ENCODE assay signal across 17 cellular contexts in genomic region chr2:34093790-34094189, GRCh38.
DNase-seq lines count a peak whose midpoint lies in the region; ATAC-seq, FAIRE-seq and TF ChIP-seq lines count a peak whose summit lies in the region.
"Had no signal": no experiment of that assay in that cellular context is flagged by ENCODE, and none has a peak within 500 bp of the region (broad histone marks: within the 10 kb centered on the region; RNA-seq: fewer than 3 reads in every experiment).

No MANE protein-coding gene starts in this region.

- no peak overlapping the region for H3K4me2 ChIP-seq in GM12878 (ENCODE audit: control insufficient read depth, insufficient read depth)
- H3K4me2 ChIP-seq in smooth muscle cell: no peak overlapping the region
- H3K4me2 ChIP-seq: A549 had no signal

- 5% methylated on average over 3 of the region's 3 CpGs for WGBS in GM12878 (ENCODE audit: insufficient coverage, insufficient replicate concordance, low lambda C conversion rate, missing lambda C conversion rate)
- WGBS in smooth muscle cell (ENCODE audit: low lambda C conversion rate): 86% methylated on average over 3 of the region's 3 CpGs

- no peaks in the 10 kb centered on the region for H3K9me3 ChIP-seq in GM12878 (replicated peaks; ENCODE audit: control insufficient read depth, insufficient read depth, low read length)
- H3K9me3 ChIP-seq in smooth muscle cell (replicated peaks; ENCODE audit: low read depth): no peaks in the 10 kb centered on the region
- H3K9me3 ChIP-seq: A549, Peyer's patch had no signal

- H3K9ac ChIP-seq in GM12878 (ENCODE audit: control insufficient read depth, insufficient read depth, low read length) (no peak overlapping the region), smooth muscle cell (ENCODE audit: low read depth) (no peak overlapping the region)

- TF ChIP-seq CTCF in GM20000 (IDR thresholded peaks at IDR 0.05; ENCODE audit: extremely low read depth, missing control alignments) (no peak), GM12878 (IDR thresholded peaks at IDR 0.05 in 2 of 3, conservative IDR thresholded peaks at IDR 0.05 in 1 of 3; ENCODE audit: control insufficient read depth in 2 of 3, extremely low read depth in 1 of 3, insufficient read depth in 1 of 3, low read depth in 3 of 3, low read length in 3 of 3) (no peak), smooth muscle cell (IDR thresholded peaks at IDR 0.05; ENCODE audit: borderline replicate concordance, insufficient read depth, poor library complexity, severe bottlenecking) (no peak)

- intact Hi-C loops in GM12878 (cut with micrococcal nuclease; ENCODE audit: unreplicated experiment): loop anchor here (10.0 kb wide), 1 partner anchor 419 kb away; no protein-coding TSS in a partner anchor

- no peak for FAIRE-seq in GM12878 (lab: Jason Lieb, UNC)
- FAIRE-seq: A549, G401.6 had no signal

- RAD21 ChIA-PET in GM12878 (lab: Charles Lee; ENCODE audit: unreplicated experiment): interaction anchor here (0.8 to 1.4 kb wide), 2 partner anchors 79 to 81 kb away, joined by 3 read pairs; no protein-coding TSS in a partner anchor

- CTCF ChIA-PET in GM12878 (lab: Yijun Ruan, JAX): interaction anchor here (0.8 kb wide), 1 partner anchor 649 kb away, joined by 3 read pairs; no protein-coding TSS in a partner anchor

- H3K36me3 ChIP-seq in GM12878 (ENCODE audit: control insufficient read depth in 2 of 2, insufficient read depth in 2 of 2, low read length in 1 of 2) (no peaks in the 10 kb centered on the region), smooth muscle cell (ENCODE audit: low read depth) (no peaks in the 10 kb centered on the region)
- H3K36me3 ChIP-seq: Peyer's patch had no signal

- H4K20me1 ChIP-seq in GM12878 (ENCODE audit: control insufficient read depth, insufficient read depth) (no peaks in the 10 kb centered on the region), smooth muscle cell (ENCODE audit: low read depth) (no peaks in the 10 kb centered on the region)

- no peak overlapping the region for H2AFZ ChIP-seq in GM12878 (ENCODE audit: control insufficient read depth, low read depth, low read length)
- H2AFZ ChIP-seq in smooth muscle cell (ENCODE audit: low read depth): no peak overlapping the region

- POLR2A ChIA-PET in GM12878 (lab: Charles Lee): no interaction called here

- peak; percentile 2 for DNase-seq in GM20000 (ENCODE audit: low spot score)
- no peak for DNase-seq in GM12878 (ENCODE audit: low read depth, low spot score)
- DNase-seq in smooth muscle cell (lab: John Stamatoyannopoulos, UW; ENCODE audit: unreplicated experiment): no peak
- DNase-seq in SHP77 treated with DMSO at 0.1 percent for 48 hours (lab: John Stamatoyannopoulos, UW): no peak
- no peak for DNase-seq in COR-L47 (lab: John Stamatoyannopoulos, UW)
- DNase-seq: DMS79 treated with DMSO at 0.1 percent for 48 hours; NCI-H146; NCI-H2227 treated with DMSO at 0.1 percent for 48 hours; NCI-H526; NK-92 treated with Interleukin-12 subunit alpha and Interleukin-12 subunit beta, amount 100 ng/mL, for 24 hours; Peyer's patch; Right ventricle myocardium superior; T-helper 17 cell had no signal

- in situ Hi-C loops in GM12878 (cut with MboI): no loop called here

- H3K79me2 ChIP-seq in GM12878 (ENCODE audit: control insufficient read depth, insufficient read depth, low read length) (no peaks in the 10 kb centered on the region), smooth muscle cell (ENCODE audit: low read depth) (no peaks in the 10 kb centered on the region)

- H3K27ac ChIP-seq in GM12878 (ENCODE audit: control insufficient read depth, insufficient read depth) (no peak overlapping the region), smooth muscle cell (ENCODE audit: low read depth) (no peak overlapping the region)
- H3K27ac ChIP-seq: A549, Peyer's patch had no signal

- ATAC-seq in GM18498 (IDR thresholded peaks at IDR 0.05; ENCODE audit: unreplicated experiment) (peak; percentile 81), HG03432 (IDR thresholded peaks at IDR 0.05; ENCODE audit: unreplicated experiment) (peak; percentile 61), GM12878 (peak; percentile 75)
- ATAC-seq: A549, T-helper 17 cell had no signal

- no TSS peak for BruUV-seq in GM12878 (replicated peaks; lab: Mats Ljungman, UMichigan)

- no peak for TF ChIP-seq RAD21 in GM12878 (IDR thresholded peaks at IDR 0.05; ENCODE audit: insufficient read depth, low read depth, low read length)

- H3K4me1 ChIP-seq in GM12878 (ENCODE audit: control insufficient read depth, insufficient read depth, low read length): no peaks in the 10 kb centered on the region
- H3K4me1 ChIP-seq in smooth muscle cell (ENCODE audit: low read depth): no peaks in the 10 kb centered on the region
- H3K4me1 ChIP-seq: A549, Peyer's patch had no signal

- TF ChIP-seq EP300 in GM12878 (IDR thresholded peaks at IDR 0.05; ENCODE audit: borderline replicate concordance in 1 of 2, control insufficient read depth in 1 of 2, low read depth in 2 of 2, low read length in 2 of 2): no peak

- H3F3A ChIP-seq in smooth muscle cell (ENCODE audit: low read depth): no peaks in the 10 kb centered on the region

- no peak for TF ChIP-seq POLR2A in GM12878 (IDR thresholded peaks at IDR 0.05; ENCODE audit: low read depth, low read length)

- H3K27me3 ChIP-seq in GM12878 (replicated peaks in 1 of 2; ENCODE audit: control insufficient read depth in 2 of 2, insufficient read depth in 2 of 2, low read length in 1 of 2) (no peaks in the 10 kb centered on the region), smooth muscle cell (ENCODE audit: low read depth) (no peaks in the 10 kb centered on the region)
- H3K27me3 ChIP-seq: Peyer's patch had no signal

- SMC1A ChIA-PET in GM12878 (lab: Charles Lee; ENCODE audit: uncharacterized antibody, unreplicated experiment): interaction anchor here (1.0 to 1.3 kb wide), 2 partner anchors 17 to 23 kb away, joined by 3 to 4 read pairs; no protein-coding TSS in a partner anchor

- H3K4me3 ChIP-seq in GM12878 (no peak overlapping the region), smooth muscle cell (no peak overlapping the region)
- H3K4me3 ChIP-seq: A549, Peyer's patch had no signal

TF ChIP-seq in GM12878, 131 proteins besides CTCF, POLR2A, EP300 and RAD21 (continues in another document):
- TF ChIP-seq RELA (IDR thresholded peaks at IDR 0.05; ENCODE audit: borderline replicate concordance, partially characterized antibody): no peak
- TF ChIP-seq JUNB (IDR thresholded peaks at IDR 0.05): no peak
- peak; percentile 80 to 84 for TF ChIP-seq IKZF2 (IDR thresholded peaks at IDR 0.05)
- no peak; the same call in 1 of the 2 replicates for TF ChIP-seq ATF7 (IDR thresholded peaks at IDR 0.05; ENCODE audit: low read depth)
- TF ChIP-seq PRDM15 (CRISPR knock-in tag; IDR thresholded peaks at IDR 0.05): no peak
- no peak for TF ChIP-seq ZNF24 (IDR thresholded peaks at IDR 0.05)
- TF ChIP-seq BHLHE40 (IDR thresholded peaks at IDR 0.05; ENCODE audit: borderline replicate concordance in 1 of 2, low read depth in 2 of 2, low read length in 1 of 2): peak in 1 of 2 experiments; percentile 18; a peak in 1 of 4 replicates
- no peak for TF ChIP-seq SREBF2 (IDR thresholded peaks at IDR 0.05; ENCODE audit: low read length)
- peak; percentile 70; the same call in 1 of the 2 replicates for TF ChIP-seq RELB (IDR thresholded peaks at IDR 0.05; ENCODE audit: low read depth)
- peak; percentile 74 for TF ChIP-seq IKZF1 (conservative IDR thresholded peaks at IDR 0.05)
- TF ChIP-seq DPF2 (IDR thresholded peaks at IDR 0.05): peak; percentile 57; the same call in 1 of the 2 replicates
